Comparison of ENCODE assay signal across 1 cellular context in the genomic region with DNA sequence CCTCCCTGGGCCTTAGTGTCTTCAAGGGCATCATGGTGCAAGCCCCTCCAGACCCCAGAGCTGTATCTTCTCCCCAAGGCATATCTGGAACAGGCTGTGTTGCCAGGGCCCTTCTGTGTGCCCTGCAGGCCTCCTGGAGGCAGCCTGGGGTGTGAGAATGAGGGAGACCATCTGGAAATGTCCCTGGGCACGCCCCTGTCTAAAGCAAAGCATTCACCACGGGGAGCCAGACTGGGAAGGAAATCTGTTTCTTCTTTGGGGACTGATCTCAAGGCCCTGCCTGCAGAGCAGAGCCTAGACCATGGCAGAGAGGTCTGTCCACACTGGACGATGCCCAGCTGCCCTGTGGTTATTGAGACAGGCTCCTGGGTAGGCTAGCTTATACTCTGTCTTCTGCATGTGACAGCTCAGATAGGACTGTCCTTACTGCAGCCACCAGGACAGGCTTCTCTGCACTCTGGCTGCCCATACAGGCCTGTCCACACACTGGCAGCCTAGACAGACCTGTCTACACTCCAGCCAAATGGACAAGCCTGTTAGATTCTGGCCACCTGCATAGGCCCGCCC.
TF ChIP-seq lines count a peak whose summit lies in the region.

No MANE protein-coding gene starts in this region.

TF ChIP-seq in IMR-90, 13 proteins besides CTCF, POLR2A, EP300 and RAD21:
- TF ChIP-seq MXI1 (IDR thresholded peaks at IDR 0.05; ENCODE audit: borderline replicate concordance, low read depth, low read length) = no peak
- TF ChIP-seq FOS (IDR thresholded peaks at IDR 0.05; ENCODE audit: low read depth, low read length) = no peak
- TF ChIP-seq BHLHE40 (IDR thresholded peaks at IDR 0.05; ENCODE audit: low read depth, low read length) = no peak
- no peak for TF ChIP-seq CHD1 (IDR thresholded peaks at IDR 0.05; ENCODE audit: low read depth, low read length)
- no peak for TF ChIP-seq NFE2L2 (IDR thresholded peaks at IDR 0.05; ENCODE audit: low read depth, low read length)
